8 cellular contexts compared by ENCODE assay signal in the genomic region with DNA sequence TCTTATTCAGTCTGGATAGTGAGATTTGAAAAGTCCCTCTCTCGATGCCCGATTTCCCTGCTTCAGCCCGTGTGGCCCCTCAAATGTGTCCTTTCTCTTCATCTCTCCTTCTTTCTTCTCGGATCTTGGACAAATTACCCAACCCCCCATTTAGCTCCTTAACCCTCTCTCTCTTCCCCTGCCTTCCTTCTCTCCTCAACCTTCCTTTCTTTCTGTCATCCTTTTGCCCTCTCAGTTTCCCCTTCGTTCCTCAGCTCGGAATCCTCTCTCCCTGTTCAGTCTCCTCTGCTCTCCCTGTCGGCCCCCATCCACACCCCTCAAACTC. TPM values are rescaled to one million over a fixed set of nuclear protein-coding genes. Genes with fewer than 3 reads are reported as not detected.
A peak's percentile ranks its signal among the peaks of the same experiment; 100 is the strongest.
DNase-seq lines count a peak whose midpoint lies in the region; ATAC-seq, FAIRE-seq and TF ChIP-seq lines count a peak whose summit lies in the region.

No MANE protein-coding gene starts in this region.

- WGBS in esophagus squamous epithelium, 2 donors: 1 to 2% methylated on average over 7 of the region's 7 CpGs
- WGBS in pancreas, 2 donors: 0 to 1% methylated on average over 7 of the region's 7 CpGs

- DNase-seq in NCI-H69 (lab: John Stamatoyannopoulos, UW): peak; percentile 77
- no peak for DNase-seq in esophagus squamous epithelium (lab: John Stamatoyannopoulos, UW)
- no peak for DNase-seq in pancreas
- DNase-seq in omental fat pad (ENCODE audit: low spot score): no peak
- DNase-seq in stimulated activated effector memory CD8-positive, alpha-beta T cell treated with anti-CD3 and anti-CD28 coated beads, Interleukin-12 subunit alpha, Interleukin-12 subunit beta, amount 100 ng/mL, for 72 hours (ENCODE audit: low spot score in 2 of 2): no peak
- DNase-seq in activated CD4-positive, alpha-beta T cell treated with anti-CD3 and anti-CD28 coated beads, Interleukin-2, amount 50 U/mL, for 1 hour: no peak
- DNase-seq in NCI-H2227 (lab: John Stamatoyannopoulos, UW; ENCODE audit: unreplicated experiment): no peak

- peaks cover 21% of the 10 kb centered on the region for H3K4me1 Mint-ChIP-seq in stimulated activated effector memory CD8-positive, alpha-beta T cell treated with anti-CD3 and anti-CD28 coated beads, Interleukin-12 subunit alpha, Interleukin-12 subunit beta, amount 100 ng/mL, for 72 hours

- no peaks in the 10 kb centered on the region for H3K27me3 ChIP-seq in esophagus squamous epithelium
- no peaks in the 10 kb centered on the region for H3K27me3 ChIP-seq in pancreas

- no peak for TF ChIP-seq POLR2A in esophagus squamous epithelium (IDR thresholded peaks at IDR 0.05)

- H3K27ac ChIP-seq in C4-2B: peak overlapping the region; percentile 86
- peak overlapping the region; percentile 75 to 94 (median 87) for H3K27ac ChIP-seq in esophagus squamous epithelium
- H3K27ac ChIP-seq in pancreas: peak overlapping the region in 3 of 4 donors; percentile 1 to 87 (median 85)

- H3K4me1 ChIP-seq in esophagus squamous epithelium (peaks cover 3 to 31% (median 10%) of the 10 kb centered on the region in 3 donors), pancreas (peaks cover 0 to 19% (median 3%) of the 10 kb centered on the region in 3 donors)

- no peak for TF ChIP-seq CTCF in C4-2B (conservative IDR thresholded peaks at IDR 0.05)
- no peak for TF ChIP-seq CTCF in esophagus squamous epithelium (IDR thresholded peaks at IDR 0.05)
- no peak for TF ChIP-seq CTCF in pancreas (IDR thresholded peaks at IDR 0.05)
- TF ChIP-seq CTCF in omental fat pad (IDR thresholded peaks at IDR 0.05): no peak

- FAIRE-seq in pancreas (lab: Jason Lieb, UNC): no peak

- no peak overlapping the region for H3K27ac Mint-ChIP-seq in stimulated activated effector memory CD8-positive, alpha-beta T cell treated with anti-CD3 and anti-CD28 coated beads, Interleukin-12 subunit alpha, Interleukin-12 subunit beta, amount 100 ng/mL, for 72 hours

- no peak overlapping the region for H3K4me3 Mint-ChIP-seq in stimulated activated effector memory CD8-positive, alpha-beta T cell treated with anti-CD3 and anti-CD28 coated beads, Interleukin-12 subunit alpha, Interleukin-12 subunit beta, amount 100 ng/mL, for 72 hours

- H3K9me3 Mint-ChIP-seq in stimulated activated effector memory CD8-positive, alpha-beta T cell treated with anti-CD3 and anti-CD28 coated beads, Interleukin-12 subunit alpha, Interleukin-12 subunit beta, amount 100 ng/mL, for 72 hours: no peaks in the 10 kb centered on the region

- H3K9me3 ChIP-seq in esophagus squamous epithelium (no peaks in the 10 kb centered on the region), pancreas (no peaks in the 10 kb centered on the region)

- no peaks in the 10 kb centered on the region for H3K36me3 ChIP-seq in esophagus squamous epithelium
- no peaks in the 10 kb centered on the region for H3K36me3 ChIP-seq in pancreas

- intact Hi-C loops in esophagus squamous epithelium (cut with DNase I) (no loop called here), pancreas (cut with DNase I) (loop anchor here in 1 of 3 donors (10.0 kb wide), 1 partner anchor 54 kb away; the partner anchor contains the start of gene NFE2)

- peak overlapping the region; percentile 40 to 74 (median 64) for H3K4me3 ChIP-seq in esophagus squamous epithelium
- peak overlapping the region; percentile 13 to 57 (median 36) for H3K4me3 ChIP-seq in pancreas

- H3K36me3 Mint-ChIP-seq in stimulated activated effector memory CD8-positive, alpha-beta T cell treated with anti-CD3 and anti-CD28 coated beads, Interleukin-12 subunit alpha, Interleukin-12 subunit beta, amount 100 ng/mL, for 72 hours: no peaks in the 10 kb centered on the region

- peak in 1 of 4 donors; percentile 0 for ATAC-seq in pancreas
- no peak for ATAC-seq in omental fat pad (ENCODE audit: low FRiP score)
- ATAC-seq in stimulated activated effector memory CD8-positive, alpha-beta T cell treated with anti-CD3 and anti-CD28 coated beads, Interleukin-12 subunit alpha, Interleukin-12 subunit beta, amount 100 ng/mL, for 72 hours: no peak

RNA-seq across cellular contexts. Expression of gene GPR84, which starts 5.7 kb away (rescaled TPM):
- total RNA-seq in esophagus squamous epithelium: under 1 TPM in 1 of 4 donors, not detected in 3; 0.38 TPM
- total RNA-seq in pancreas: under 1 TPM in 4 of 6 donors, not detected in 2; 0.32 to 0.87 (median 0.63) TPM
- under 1 TPM; 0.09 to 0.27 TPM for polyA plus RNA-seq in pancreas
- 1 to 10 TPM in 3 of 4 donors, not detected in 1; 1.0 to 3.5 (median 2.9) TPM for total RNA-seq in omental fat pad

RNA-seq across cellular contexts. Expression of gene ZNF385A, which starts 26.0 kb away (rescaled TPM):
- total RNA-seq in esophagus squamous epithelium: 100 to 1,000 TPM in 1 of 4 donors, 10 to 100 TPM in 3; 25.2 to 106 (median 37.8) TPM
- 1 to 10 TPM in 5 of 6 donors, under 1 TPM in 1; 0.59 to 8.2 (median 2.6) TPM for total RNA-seq in pancreas
- polyA plus RNA-seq in pancreas: 1 to 10 TPM; 2.8 to 3.6 TPM
- 10 to 100 TPM in 3 of 4 donors, 1 to 10 TPM in 1; 9.5 to 36.3 (median 21.8) TPM for total RNA-seq in omental fat pad

RNA-seq across cellular contexts. Expression of gene COPZ1, which starts 33.7 kb away (rescaled TPM):
- 100 to 1,000 TPM in 2 of 4 donors, 10 to 100 TPM in 2; 68.1 to 153 (median 97.9) TPM for total RNA-seq in esophagus squamous epithelium
- 100 to 1,000 TPM in 5 of 6 donors, 10 to 100 TPM in 1; 76.6 to 115 (median 110) TPM for total RNA-seq in pancreas
- polyA plus RNA-seq in pancreas: 10 to 100 TPM; 44.6 to 86.6 TPM
- 100 to 1,000 TPM in 1 of 4 donors, 10 to 100 TPM in 3; 55.5 to 114 (median 81.8) TPM for total RNA-seq in omental fat pad

RNA-seq across cellular contexts. Expression of gene NFE2, which starts 57.8 kb away (rescaled TPM):
- total RNA-seq in esophagus squamous epithelium (under 1 TPM in 3 of 4 donors, not detected in 1; 0.15 to 0.44 (median 0.38) TPM), pancreas (under 1 TPM in 5 of 6 donors, not detected in 1; 0.16 to 0.58 (median 0.47) TPM), omental fat pad (10 to 100 TPM in 1 of 4 donors, 1 to 10 TPM in 2, under 1 TPM in 1; 0.72 to 16.9 (median 2.1) TPM)
- polyA plus RNA-seq in pancreas: under 1 TPM; 0.28 to 0.34 TPM
